2 cellular contexts compared by ENCODE assay signal in genomic region chr18:8619835-8620577, GRCh38.
TF ChIP-seq lines count a peak whose summit lies in the region.

No MANE protein-coding gene starts in this region.

TF ChIP-seq in GM23338, 12 proteins besides CTCF, POLR2A, EP300 and RAD21:
- TF ChIP-seq ZNF114 (CRISPR knock-in tag; IDR thresholded peaks at IDR 0.05) (no peak), STAT1 (IDR thresholded peaks at IDR 0.05; ENCODE audit: unreplicated experiment) (no peak), JUNB (IDR thresholded peaks at IDR 0.05; ENCODE audit: unreplicated experiment) (no peak), EZH2phosphoT487 (IDR thresholded peaks at IDR 0.05; ENCODE audit: unreplicated experiment) (no peak), CREB1 (CRISPR knock-in tag; IDR thresholded peaks at IDR 0.05; ENCODE audit: low read depth) (no peak), EZH2 (IDR thresholded peaks at IDR 0.05; ENCODE audit: low read depth, unreplicated experiment) (no peak), REST (IDR thresholded peaks at IDR 0.05; ENCODE audit: unreplicated experiment) (no peak), NANOG (IDR thresholded peaks at IDR 0.05; ENCODE audit: borderline replicate concordance) (no peak), ZNF462 (CRISPR knock-in tag; IDR thresholded peaks at IDR 0.05) (no peak), POLR2AphosphoS5 (IDR thresholded peaks at IDR 0.05; ENCODE audit: low read depth) (no peak), ETS1 (IDR thresholded peaks at IDR 0.05) (no peak), ZNF331 (CRISPR knock-in tag; IDR thresholded peaks at IDR 0.05; ENCODE audit: low read depth) (no peak)

TF ChIP-seq in K562, 482 proteins besides CTCF, POLR2A, EP300 and RAD21:
- no peak for TF ChIP-seq MEF2A (IDR thresholded peaks at IDR 0.05; ENCODE audit: control insufficient read depth, low read depth, low read length)
- TF ChIP-seq ZNF384 (IDR thresholded peaks at IDR 0.05; ENCODE audit: low read depth, low read length) = peak; percentile 41; the same call in 1 of the 2 replicates
- no peak for TF ChIP-seq SMARCB1 (IDR thresholded peaks at IDR 0.05; ENCODE audit: insufficient read length, low read depth)
